ENCODE assay signal across 9 cellular contexts in genomic region chr1:104064391-104064790, GRCh38.
"Had no signal": no experiment of that assay in that cellular context is flagged by ENCODE, and none has a peak within 500 bp of the region (broad histone marks: within the 10 kb centered on the region; RNA-seq: fewer than 3 reads in every experiment).

No MANE protein-coding gene starts in this region.

- H3K27ac ChIP-seq: dorsolateral prefrontal cortex, upper lobe of left lung had no signal

- H3K4me3 Mint-ChIP-seq: activated naive CD4-positive, alpha-beta T cell treated with anti-CD3 and anti-CD28 coated beads, Interleukin-2, amount 50 U/mL, for 24 hours; nephron had no signal

- H3K27ac Mint-ChIP-seq: activated naive CD4-positive, alpha-beta T cell treated with anti-CD3 and anti-CD28 coated beads, Interleukin-2, amount 50 U/mL, for 24 hours; nephron had no signal

- H3K27me3 ChIP-seq: upper lobe of left lung had no signal

- H3K36me3 ChIP-seq: upper lobe of left lung had no signal

- H3K9me3 ChIP-seq: upper lobe of left lung had no signal

- H3K4me1 Mint-ChIP-seq: activated naive CD4-positive, alpha-beta T cell treated with anti-CD3 and anti-CD28 coated beads, Interleukin-2, amount 50 U/mL, for 24 hours; nephron had no signal

- H3K4me1 ChIP-seq: upper lobe of left lung had no signal

- H3K27me3 Mint-ChIP-seq: activated naive CD4-positive, alpha-beta T cell treated with anti-CD3 and anti-CD28 coated beads, Interleukin-2, amount 50 U/mL, for 24 hours had no signal

- DNase-seq: activated effector memory CD4-positive, alpha-beta T cell treated with Interleukin-2 at 50 U/mL for 16 hours; activated T-cell treated with anti-CD3 and anti-CD28 coated beads, Interleukin-2, amount 50 U/mL, for 1 hour; dorsolateral prefrontal cortex; islet precursor cell; stimulated activated CD4-positive, alpha-beta T cell treated with anti-CD3 and anti-CD28 coated beads, Interleukin-12 subunit alpha, Interleukin-12 subunit beta, amount 100 ng/mL, for 4 hours; stimulated activated naive CD4-positive, alpha-beta T cell treated with Interleukin-2 at 50 U/mL for 16 hours; upper lobe of left lung had no signal

- H3K4me3 ChIP-seq: dorsolateral prefrontal cortex, upper lobe of left lung had no signal

- H3K9me3 Mint-ChIP-seq: activated naive CD4-positive, alpha-beta T cell treated with anti-CD3 and anti-CD28 coated beads, Interleukin-2, amount 50 U/mL, for 24 hours; nephron had no signal

- H3K36me3 Mint-ChIP-seq: activated naive CD4-positive, alpha-beta T cell treated with anti-CD3 and anti-CD28 coated beads, Interleukin-2, amount 50 U/mL, for 24 hours had no signal
